ENCODE assay signal across 8 cellular contexts in the genomic region with DNA sequence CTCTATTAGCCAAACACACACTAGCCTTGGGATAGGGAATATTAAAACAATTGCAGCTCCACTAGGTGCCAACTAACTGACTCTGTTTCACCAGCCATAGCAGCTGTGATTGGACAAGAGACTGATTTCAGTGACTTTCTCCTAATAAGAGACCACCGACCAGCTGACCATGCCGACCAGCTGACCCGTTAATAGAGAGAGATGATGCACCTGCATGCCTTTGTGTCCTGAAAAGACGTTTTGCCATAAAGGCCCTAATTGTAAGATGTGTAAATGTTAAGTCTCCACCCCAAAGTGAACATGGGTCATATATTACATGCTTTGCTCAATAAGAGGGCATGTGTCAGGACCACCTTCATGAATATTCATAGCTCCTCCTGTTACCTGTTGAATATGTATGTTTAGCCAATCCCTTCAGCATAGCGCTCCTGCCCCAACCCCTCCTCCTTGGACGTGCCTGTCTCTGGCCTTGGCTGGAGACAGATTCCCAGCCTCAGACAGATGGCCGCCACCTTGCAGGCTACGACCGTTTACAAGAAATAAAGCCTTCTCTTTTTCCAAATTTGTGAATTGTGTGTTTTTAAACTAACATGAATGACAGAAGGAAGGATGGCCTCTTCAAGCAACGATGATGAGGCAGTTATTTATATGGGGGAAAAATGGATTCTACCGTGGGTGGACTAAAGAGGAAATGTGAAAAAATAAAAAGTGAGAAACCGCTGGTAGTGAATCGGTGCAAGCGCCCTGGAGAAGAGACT. TPM values are rescaled to one million over a fixed set of nuclear protein-coding genes. Genes with fewer than 3 reads are reported as not detected.
DNase-seq lines count a peak whose midpoint lies in the region; ATAC-seq and TF ChIP-seq lines count a peak whose summit lies in the region.

No MANE protein-coding gene starts in this region.

- H3K36me3 Mint-ChIP-seq in activated naive CD8-positive, alpha-beta T cell treated with anti-CD3 and anti-CD28 coated beads for 36 hours, result peaks cover 18% of the 10 kb centered on the region

- peak overlapping the region; percentile 90 for H3K4me2 ChIP-seq in smooth muscle cell

- H3K4me1 ChIP-seq in iPS-20b (ENCODE audit: insufficient read depth, low read length) (peaks cover 9% of the 10 kb centered on the region), smooth muscle cell (ENCODE audit: low read depth) (peaks cover 11% of the 10 kb centered on the region)

- peak overlapping the region; percentile 90 for H3K27ac Mint-ChIP-seq in activated naive CD8-positive, alpha-beta T cell treated with anti-CD3 and anti-CD28 coated beads for 36 hours

- H4K20me1 ChIP-seq in smooth muscle cell (ENCODE audit: low read depth), result peaks cover 25% of the 10 kb centered on the region

- ATAC-seq in HG02623 (IDR thresholded peaks at IDR 0.05; ENCODE audit: unreplicated experiment) (no peak), HG02798 (IDR thresholded peaks at IDR 0.05; ENCODE audit: poor library complexity, unreplicated experiment) (no peak)

- DNase-seq in HT-29 (ENCODE audit: low spot score) (peak; percentile 50), smooth muscle cell (lab: John Stamatoyannopoulos, UW; ENCODE audit: unreplicated experiment) (no peak), NCI-H1092 treated with DMSO at 0.1 percent for 48 hours (lab: John Stamatoyannopoulos, UW) (no peak)
- peak; percentile 16 for DNase-seq in activated naive CD8-positive, alpha-beta T cell treated with anti-CD3 and anti-CD28 coated beads for 36 hours

- H3K36me3 ChIP-seq in iPS-20b (ENCODE audit: insufficient read depth, low read depth, low read length) (peaks cover 27% of the 10 kb centered on the region), smooth muscle cell (ENCODE audit: low read depth) (no peaks in the 10 kb centered on the region)

- no peaks in the 10 kb centered on the region for H3K9me3 Mint-ChIP-seq in activated naive CD8-positive, alpha-beta T cell treated with anti-CD3 and anti-CD28 coated beads for 36 hours

- H3K27me3 ChIP-seq in iPS-20b (ENCODE audit: insufficient read depth, low read length), result no peaks in the 10 kb centered on the region
- H3K27me3 ChIP-seq in smooth muscle cell (ENCODE audit: low read depth), result no peaks in the 10 kb centered on the region

- no peaks in the 10 kb centered on the region for H3K9me3 ChIP-seq in iPS-20b (ENCODE audit: insufficient read depth, low read depth, low read length)
- H3K9me3 ChIP-seq in smooth muscle cell (replicated peaks; ENCODE audit: low read depth), result no peaks in the 10 kb centered on the region

- WGBS in smooth muscle cell (ENCODE audit: low lambda C conversion rate), result 61% methylated on average over 14 of the region's 14 CpGs

- H3K4me3 ChIP-seq in iPS-20b (ENCODE audit: low read length), result peak overlapping the region; percentile 93
- peak overlapping the region; percentile 97 for H3K4me3 ChIP-seq in smooth muscle cell

- no peaks in the 10 kb centered on the region for H3K27me3 Mint-ChIP-seq in activated naive CD8-positive, alpha-beta T cell treated with anti-CD3 and anti-CD28 coated beads for 36 hours

- no peak overlapping the region for H2AFZ ChIP-seq in smooth muscle cell (ENCODE audit: low read depth)

- no peak for TF ChIP-seq CTCF in C4-2B (conservative IDR thresholded peaks at IDR 0.05)
- no peak for TF ChIP-seq CTCF in smooth muscle cell (IDR thresholded peaks at IDR 0.05; ENCODE audit: borderline replicate concordance, insufficient read depth, poor library complexity, severe bottlenecking)

- peaks cover 12% of the 10 kb centered on the region for H3K79me2 ChIP-seq in smooth muscle cell (ENCODE audit: low read depth)

- peak overlapping the region; percentile 84 for H3K27ac ChIP-seq in C4-2B
- no peak overlapping the region for H3K27ac ChIP-seq in iPS-20b (ENCODE audit: low read length)
- H3K27ac ChIP-seq in smooth muscle cell (ENCODE audit: low read depth), result no peak overlapping the region

- peak overlapping the region; percentile 86 for H3K4me3 Mint-ChIP-seq in activated naive CD8-positive, alpha-beta T cell treated with anti-CD3 and anti-CD28 coated beads for 36 hours

- H3K9ac ChIP-seq in iPS-20b (ENCODE audit: low read depth, low read length), result peak overlapping the region; percentile 49; the same call in 1 of the 2 replicates
- no peak overlapping the region for H3K9ac ChIP-seq in smooth muscle cell (ENCODE audit: low read depth)

- no peaks in the 10 kb centered on the region for H3F3A ChIP-seq in smooth muscle cell (ENCODE audit: low read depth)

- peaks cover 48% of the 10 kb centered on the region for H3K4me1 Mint-ChIP-seq in activated naive CD8-positive, alpha-beta T cell treated with anti-CD3 and anti-CD28 coated beads for 36 hours

RNA-seq across cellular contexts. Expression of gene NADSYN1, which starts 1.2 kb away (rescaled TPM):
- total RNA-seq in HT-29 (2014; rRNA removed; shearing (Covaris generic)), result 177 and 204 TPM in 2 replicates
- total RNA-seq in activated naive CD8-positive, alpha-beta T cell treated with anti-CD3 and anti-CD28 coated beads for 36 hours, result 10 to 100 TPM; 59.9 to 66.8 TPM
- total RNA-seq in smooth muscle cell, result 30.2 and 45.4 TPM in 2 replicates
- 33.8 and 41.2 TPM in 2 replicates for polyA plus RNA-seq in smooth muscle cell

RNA-seq across cellular contexts. Expression of gene DHCR7, which starts 3.6 kb away (rescaled TPM):
- 369 and 407 TPM in 2 replicates for total RNA-seq in HT-29 (2014; rRNA removed; shearing (Covaris generic))
- 10 to 100 TPM; 77.2 to 87.3 TPM for total RNA-seq in activated naive CD8-positive, alpha-beta T cell treated with anti-CD3 and anti-CD28 coated beads for 36 hours
- 50.1 and 65.9 TPM in 2 replicates for total RNA-seq in smooth muscle cell
- 81.0 and 99.1 TPM in 2 replicates for polyA plus RNA-seq in smooth muscle cell

Comparison
In these comparisons a context has a peak if more than half of its experiments do, and no peak if none do; other contexts are left out.
1. DNase-seq: peak in HT-29 (single experiment) and activated naive CD8-positive, alpha-beta T cell treated with anti-CD3 and anti-CD28 coated beads for 36 hours (single experiment); none in smooth muscle cell (single experiment) and NCI-H1092 treated with DMSO at 0.1 percent for 48 hours (single experiment).